Comparison of ENCODE assay signal across 9 cellular contexts in the genomic region with DNA sequence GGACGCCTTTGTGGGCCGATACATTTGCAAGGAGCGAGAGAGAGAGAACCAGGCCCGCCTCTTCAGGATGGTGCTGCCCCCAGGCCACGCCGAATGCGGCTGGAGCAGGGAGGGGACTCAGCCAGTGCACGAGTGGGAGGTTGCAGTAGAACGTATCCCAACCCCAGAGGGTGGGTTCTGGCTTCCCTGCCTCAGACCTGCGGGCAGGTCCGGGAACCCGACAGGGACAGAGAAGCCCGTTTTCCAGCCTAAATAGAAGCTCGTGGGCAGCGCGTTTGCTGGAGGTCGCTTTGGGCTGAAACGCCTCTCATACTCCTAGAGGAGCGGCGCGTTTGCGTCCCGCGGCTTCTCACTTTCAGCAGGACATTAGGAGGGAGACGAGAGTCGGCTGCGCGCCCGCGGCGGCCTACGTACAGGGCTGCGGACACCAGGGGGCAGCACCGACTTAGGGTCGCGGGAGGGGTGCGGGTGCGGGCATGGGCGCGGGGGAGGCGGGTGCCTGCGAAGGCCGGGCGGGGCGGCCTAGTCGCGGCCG. TPM values are rescaled to one million over a fixed set of nuclear protein-coding genes. Genes with fewer than 3 reads are reported as not detected.
DNase-seq lines count a peak whose midpoint lies in the region; ATAC-seq and TF ChIP-seq lines count a peak whose summit lies in the region.
"Had no signal": no experiment of that assay in that cellular context is flagged by ENCODE, and none has a peak within 500 bp of the region (broad histone marks: within the 10 kb centered on the region; RNA-seq: fewer than 3 reads in every experiment).

No MANE protein-coding gene starts in this region.

- no peak overlapping the region; the same call in 1 of the 2 replicates for H3K4me3 ChIP-seq in GM06990 (replicated peaks; ENCODE audit: low read depth, low read length)
- peak overlapping the region; percentile 66 for H3K4me3 ChIP-seq in OCI-LY1 (ENCODE audit: low read depth, low read length, poor library complexity, severe bottlenecking)
- H3K4me3 ChIP-seq in parathyroid adenoma (ENCODE audit: low read depth, low read length), result no peak overlapping the region
- H3K4me3 ChIP-seq in transverse colon, result peak overlapping the region in 3 of 4 donors; percentile 39 to 54 (median 47)

- no peak for TF ChIP-seq EP300 in transverse colon (IDR thresholded peaks at IDR 0.05; ENCODE audit: low read depth)

- peak; percentile 65 for DNase-seq in GM06990 (ENCODE audit: extremely low read depth, insufficient read length)
- DNase-seq in activated gamma-delta T cell treated with Interleukin-2 at 50 U/mL for 16 hours, result peak; percentile 68
- DNase-seq in glutamatergic neuron, result peak; percentile 85
- DNase-seq in transverse colon, result peak; percentile 76

- H3K9me2 ChIP-seq in OCI-LY1 (ENCODE audit: low read depth, low read length), result no peaks in the 10 kb centered on the region

- H3K27ac ChIP-seq in OCI-LY1 (ENCODE audit: low read depth, low read length, poor library complexity, severe bottlenecking), result no peak overlapping the region
- peak overlapping the region; percentile 70 for H3K27ac ChIP-seq in parathyroid adenoma
- H3K27ac ChIP-seq in transverse colon, result peak overlapping the region; percentile 59 to 77 (median 70)

- H3K79me2 ChIP-seq in OCI-LY1 (ENCODE audit: insufficient read depth, low read length) (no peaks in the 10 kb centered on the region), parathyroid adenoma (no peaks in the 10 kb centered on the region)

- H3K27ac Mint-ChIP-seq in glutamatergic neuron (ENCODE audit: unreplicated experiment), result no peak overlapping the region

- H3K27me3 Mint-ChIP-seq in glutamatergic neuron (ENCODE audit: unreplicated experiment), result peaks cover 22% of the 10 kb centered on the region

- 9% methylated on average over 27 of the region's 48 CpGs; no CpG with 5 or more reads in 1 of the 2 donors for WGBS in transverse colon (ENCODE audit: low coverage in 1 of 2), 2 donors

- in situ Hi-C loops in transverse colon (cut with MboI; ENCODE audit: low pct_ligation_motif_present in 1 of 4, low pct_unique_long_range_greater_than_20kb in 1 of 4, low sequenced_read_pairs in 3 of 4), result loop anchor here in 1 of 4 donors (25.0 kb wide), 1 partner anchor 427 kb away; no protein-coding TSS in a partner anchor

- intact Hi-C loops in transverse colon (cut with DNase I; ENCODE audit: low total_unique reads), result loop anchor here (10.0 kb wide), 2 partner anchors 434 to 886 kb away; a partner anchor contains a TSS

- TF ChIP-seq POLR2A in transverse colon (IDR thresholded peaks at IDR 0.05), result no peak

- H4K20me1 ChIP-seq in OCI-LY1 (ENCODE audit: insufficient read depth, low read length), result no peaks in the 10 kb centered on the region

- peak overlapping the region; percentile 98 for H3K4me2 ChIP-seq in OCI-LY1 (ENCODE audit: low read length)
- peak overlapping the region; percentile 1 for H3K4me2 ChIP-seq in parathyroid adenoma (ENCODE audit: low read length)

- no peak overlapping the region; the same call in 1 of the 2 replicates for H3K9ac ChIP-seq in OCI-LY1 (ENCODE audit: low read length)
- no peak overlapping the region for H3K9ac ChIP-seq in parathyroid adenoma

- H2AFZ ChIP-seq in OCI-LY1 (ENCODE audit: low read length) (no peak overlapping the region), parathyroid adenoma (peak overlapping the region; percentile 53)

- H3K4me1 Mint-ChIP-seq in glutamatergic neuron (ENCODE audit: low read depth, unreplicated experiment), result peaks cover 5% of the 10 kb centered on the region

- H3K4me1 ChIP-seq in OCI-LY1 (ENCODE audit: insufficient read depth, low read length, severe bottlenecking) (peaks cover 35% of the 10 kb centered on the region), parathyroid adenoma (peaks cover 4% of the 10 kb centered on the region), transverse colon (peaks cover 13 to 50% (median 38%) of the 10 kb centered on the region in 4 donors)

- H3K27me3 ChIP-seq in GM06990 (replicated peaks; ENCODE audit: control insufficient read depth, insufficient read depth, low read length) (peaks cover 8% of the 10 kb centered on the region; the same call in 1 of the 2 replicates), OCI-LY1 (ENCODE audit: insufficient read depth, low read length) (no peaks in the 10 kb centered on the region), parathyroid adenoma (ENCODE audit: control insufficient read depth, insufficient read depth, low read length) (peaks cover 3% of the 10 kb centered on the region), transverse colon (peaks cover 77% of the 10 kb centered on the region)

- H3F3A ChIP-seq in OCI-LY1 (ENCODE audit: insufficient read depth, low read length), result no peaks in the 10 kb centered on the region

- TF ChIP-seq CTCF in GM06990 (IDR thresholded peaks at IDR 0.05; ENCODE audit: insufficient read depth, low read length, poor library complexity, severe bottlenecking) (peak; percentile 40), OCI-LY1 (IDR thresholded peaks at IDR 0.05; ENCODE audit: low read length) (peak; percentile 71), glutamatergic neuron (IDR thresholded peaks at IDR 0.05; ENCODE audit: partially characterized antibody, unreplicated experiment) (peak; percentile 70), parathyroid adenoma (IDR thresholded peaks at IDR 0.05) (peak; percentile 33), transverse colon (IDR thresholded peaks at IDR 0.05) (peak; percentile 26 to 66 (median 50))

- peaks cover 11% of the 10 kb centered on the region for H3K9me3 Mint-ChIP-seq in glutamatergic neuron (ENCODE audit: unreplicated experiment)

- no peaks in the 10 kb centered on the region for H3K36me3 Mint-ChIP-seq in glutamatergic neuron (ENCODE audit: unreplicated experiment)

- H3K4me3 Mint-ChIP-seq in glutamatergic neuron (ENCODE audit: unreplicated experiment), result peak overlapping the region; percentile 64

- no peaks in the 10 kb centered on the region for H3K36me3 ChIP-seq in GM06990 (ENCODE audit: control insufficient read depth, insufficient read depth, low read length)
- no peaks in the 10 kb centered on the region for H3K36me3 ChIP-seq in OCI-LY1 (ENCODE audit: insufficient read depth, low read length)
- H3K36me3 ChIP-seq in parathyroid adenoma (ENCODE audit: control insufficient read depth, insufficient read depth, low read length), result no peaks in the 10 kb centered on the region
- no peaks in the 10 kb centered on the region for H3K36me3 ChIP-seq in transverse colon

- H3K9me3 ChIP-seq in OCI-LY1 (ENCODE audit: low read length) (no peaks in the 10 kb centered on the region), parathyroid adenoma (ENCODE audit: control insufficient read depth, low read length) (no peaks in the 10 kb centered on the region), transverse colon (no peaks in the 10 kb centered on the region)

- ATAC-seq in GM19463 (IDR thresholded peaks at IDR 0.05; ENCODE audit: unreplicated experiment), result no peak
- no peak for ATAC-seq in GM19328 (IDR thresholded peaks at IDR 0.05; ENCODE audit: unreplicated experiment)

RNA-seq across cellular contexts. Expression of a gene that starts 11.0 kb away (rescaled TPM):
- total RNA-seq in glutamatergic neuron (ENCODE audit: unreplicated experiment) (5.4 TPM), transverse colon (10 to 100 TPM in 2 of 4 donors, 1 to 10 TPM in 2; 2.6 to 13.5 (median 8.7) TPM)
- total RNA-seq: T-helper 1 cell treated with Interleukin-12 subunit alpha and Interleukin-12 subunit beta and Interleukin-4 antibody, amounts not matched to agents 30 ng/mL and 1 ng/mL, for 36 hours had no signal

RNA-seq across cellular contexts. Expression of a gene that starts 41.6 kb away (rescaled TPM):
- total RNA-seq in glutamatergic neuron (ENCODE audit: unreplicated experiment), result not detected
- total RNA-seq in transverse colon, result 1 to 10 TPM in 1 of 4 donors, not detected in 3; 2.4 TPM
- total RNA-seq: T-helper 1 cell treated with Interleukin-12 subunit alpha and Interleukin-12 subunit beta and Interleukin-4 antibody, amounts not matched to agents 30 ng/mL and 1 ng/mL, for 36 hours had no signal

Comparison
In these comparisons a context has a peak if more than half of its experiments do, and no peak if none do; other contexts are left out.
1. H3K4me3 ChIP-seq: peak in OCI-LY1 (single experiment) and transverse colon (3 of 4); none in GM06990 (single experiment) and parathyroid adenoma (single experiment).
2. Peak in every context shown above with its lines, with median percentiles within 50 percentile points of each other: DNase-seq and CTCF ChIP-seq.